ENCODE assay signal across 1 cellular context in genomic region chr14:26867171-26867757, GRCh38.
TF ChIP-seq lines count a peak whose summit lies in the region.

No MANE protein-coding gene starts in this region.

TF ChIP-seq in GM23338, 12 proteins besides CTCF, POLR2A, EP300 and RAD21 (continued from another document):
- no peak for TF ChIP-seq ZNF462 (CRISPR knock-in tag; IDR thresholded peaks at IDR 0.05)
- TF ChIP-seq NANOG (IDR thresholded peaks at IDR 0.05; ENCODE audit: borderline replicate concordance), result no peak
- TF ChIP-seq EZH2 (IDR thresholded peaks at IDR 0.05; ENCODE audit: low read depth, unreplicated experiment), result no peak
- TF ChIP-seq STAT1 (IDR thresholded peaks at IDR 0.05; ENCODE audit: unreplicated experiment), result no peak
- TF ChIP-seq POLR2AphosphoS5 (IDR thresholded peaks at IDR 0.05; ENCODE audit: low read depth), result no peak
- no peak for TF ChIP-seq JUNB (IDR thresholded peaks at IDR 0.05; ENCODE audit: unreplicated experiment)
- TF ChIP-seq REST (IDR thresholded peaks at IDR 0.05; ENCODE audit: unreplicated experiment), result no peak
- TF ChIP-seq EZH2phosphoT487 (IDR thresholded peaks at IDR 0.05; ENCODE audit: unreplicated experiment), result no peak
- TF ChIP-seq ETS1 (IDR thresholded peaks at IDR 0.05), result no peak
